Comparison of ENCODE assay signal across 17 cellular contexts in the genomic region with DNA sequence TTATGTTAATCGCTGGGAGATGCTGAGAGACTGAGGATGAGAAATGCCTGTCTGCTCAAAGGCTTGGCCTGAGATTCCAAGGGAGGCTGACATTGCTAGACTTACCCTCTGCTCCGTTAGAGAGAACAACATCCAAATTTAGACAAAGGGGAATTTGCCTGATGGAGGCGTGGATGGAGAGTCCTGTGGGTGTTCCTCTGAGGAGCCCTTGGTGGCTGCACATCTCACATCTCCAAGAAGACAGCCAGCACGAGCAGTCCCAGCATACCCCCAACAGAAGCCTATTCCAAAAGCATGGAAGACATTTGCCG. TPM values are rescaled to one million over a fixed set of nuclear protein-coding genes. Genes with fewer than 3 reads are reported as not detected.
"Had no signal": no experiment of that assay in that cellular context is flagged by ENCODE, and none has a peak within 500 bp of the region (broad histone marks: within the 10 kb centered on the region; RNA-seq: fewer than 3 reads in every experiment).

No MANE protein-coding gene starts in this region.

- H3K27me3 ChIP-seq: brain microvascular endothelial cell, gastrocnemius medialis, ovary, sigmoid colon, stomach, testis had no signal

- H3K9me3 ChIP-seq: gastrocnemius medialis, heart right ventricle, ovary, sigmoid colon, stomach, testis had no signal

- H3K4me1 ChIP-seq: testis had no signal

- H3K27ac ChIP-seq: brain microvascular endothelial cell, gastrocnemius medialis, heart right ventricle, ovary, sigmoid colon, stomach, testis had no signal

- ATAC-seq: gastrocnemius medialis, left colon had no signal

- H3K4me3 ChIP-seq: gastrocnemius medialis, heart right ventricle, ovary, sigmoid colon, stomach, testis had no signal

- H3K36me3 ChIP-seq: brain microvascular endothelial cell, gastrocnemius medialis, heart right ventricle, ovary, sigmoid colon, stomach had no signal

- DNase-seq: activated CD4-positive, alpha-beta T cell treated with anti-CD3 and anti-CD28 coated beads, Interleukin-2, amount 10 ng/mL, durations not matched to agents 24 days and 14 days; activated CD4-positive, CD25-positive, alpha-beta regulatory T cell; activated gamma-delta T cell treated with Interleukin-2 at 50 U/mL for 16 hours; amygdala; brain microvascular endothelial cell; gastrocnemius medialis; heart right ventricle; left colon; ovary; sigmoid colon; stimulated activated CD4-positive, alpha-beta T cell treated with anti-CD3 and anti-CD28 coated beads, Interleukin-1b, Interleukin-23, amount 100 ng/mL, for 48 hours; stomach; SW 1271; testis had no signal

RNA-seq across cellular contexts. Expression of gene KIAA2012, which starts 58.1 kb away (rescaled TPM):
- total RNA-seq: activated CD4-positive, alpha-beta T cell treated with anti-CD3 and anti-CD28 coated beads, Interleukin-2, amount 10 ng/mL, durations not matched to agents 24 days and 14 days; dermis microvascular lymphatic vessel endothelial cell; epithelial cell of proximal tubule; gastrocnemius medialis; heart right ventricle; ureter had no signal
- polyA plus RNA-seq: heart right ventricle had no signal
